ENCODE assay signal across 8 cellular contexts in genomic region chr12:30823140-30823669, GRCh38.
DNase-seq lines count a peak whose midpoint lies in the region; ATAC-seq and TF ChIP-seq lines count a peak whose summit lies in the region.

No MANE protein-coding gene starts in this region.

- intact Hi-C loops in adrenal gland (cut with DNase I) = no loop called here

- peak in 1 of 6 experiments; percentile 31 for TF ChIP-seq CTCF in adrenal gland (IDR thresholded peaks at IDR 0.05)

- no peak for TF ChIP-seq POLR2A in adrenal gland (IDR thresholded peaks at IDR 0.05)

- 49 to 80% (median 58%) methylated on average over 19 to 34 of the region's 34 CpGs for WGBS in adrenal gland, 4 donors

- DNase-seq in adrenal gland = peak in 5 of 7 donors; percentile 22 to 64 (median 29)
- peak; percentile 52 for DNase-seq in iPS-NIHi7 (ENCODE audit: extremely low spot score)
- DNase-seq in stimulated activated CD4-positive, alpha-beta T cell treated with anti-CD3 and anti-CD28 coated beads, Interleukin-1b, Interleukin-23, amount 100 ng/mL, for 48 hours = peak; percentile 31
- DNase-seq in ACHN = no peak
- no peak for DNase-seq in NCI-H2107 (lab: John Stamatoyannopoulos, UW)

- ATAC-seq in GM18498 (IDR thresholded peaks at IDR 0.05; ENCODE audit: unreplicated experiment) (peak; percentile 34), HG03520 (IDR thresholded peaks at IDR 0.05; ENCODE audit: unreplicated experiment) (peak; percentile 62), HG02938 (IDR thresholded peaks at IDR 0.05; ENCODE audit: unreplicated experiment) (no peak)

- peak overlapping the region in 2 of 4 donors; percentile 4 to 52 for H3K4me3 ChIP-seq in adrenal gland

- no peaks in the 10 kb centered on the region for H3K36me3 ChIP-seq in adrenal gland (replicated peaks in 1 of 2)

- no peaks in the 10 kb centered on the region for H3K9me3 ChIP-seq in adrenal gland (replicated peaks in 1 of 3)

- no peaks in the 10 kb centered on the region for H3K27me3 ChIP-seq in adrenal gland

- peaks cover 0 to 12% of the 10 kb centered on the region in 2 donors for H3K4me1 ChIP-seq in adrenal gland (replicated peaks in 1 of 2)

- in situ Hi-C loops in ACHN (cut with HindIII; ENCODE audit: low pct_ligation_motif_present, low pct_unique_long_range_greater_than_20kb, low sequenced_read_pairs) = no loop called here

- peak overlapping the region in 4 of 5 donors; percentile 15 to 82 (median 52) for H3K27ac ChIP-seq in adrenal gland

Comparison
In these comparisons a context has a peak if more than half of its experiments do, and no peak if none do; other contexts are left out.
1. DNase-seq: peak in adrenal gland (5 of 7), iPS-NIHi7 (single experiment) and stimulated activated CD4-positive, alpha-beta T cell treated with anti-CD3 and anti-CD28 coated beads, Interleukin-1b, Interleukin-23, amount 100 ng/mL, for 48 hours (single experiment); none in ACHN (single experiment) and NCI-H2107 (single experiment).